In genomic region chr3:197906023-197906849, GRCh38 we compare ENCODE assay signal across 8 cellular contexts. TPM values are rescaled to one million over a fixed set of nuclear protein-coding genes. Genes with fewer than 3 reads are reported as not detected.
DNase-seq lines count a peak whose midpoint lies in the region; ATAC-seq and TF ChIP-seq lines count a peak whose summit lies in the region.

No MANE protein-coding gene starts in this region.

- ATAC-seq in HG02759 (IDR thresholded peaks at IDR 0.05; ENCODE audit: unreplicated experiment), result peak; percentile 92
- ATAC-seq in heart right ventricle, result peak; percentile 90 to 99 (median 97)

- no peaks in the 10 kb centered on the region for H3K27me3 ChIP-seq in adipocyte (replicated peaks; ENCODE audit: control insufficient read depth, insufficient read depth, low read length)
- H3K27me3 ChIP-seq in heart right ventricle, result no peaks in the 10 kb centered on the region

- WGBS in heart right ventricle, 2 donors, result 17 to 18% methylated on average over 17 of the region's 17 CpGs

- DNase-seq in GM13977 (ENCODE audit: low spot score), result peak; percentile 80
- DNase-seq in NCI-H1105 treated with DMSO at 0.1 percent for 48 hours (lab: John Stamatoyannopoulos, UW), result peak; percentile 84
- DNase-seq in T-helper 1 cell, result peak; percentile 41 to 77 (median 66)
- DNase-seq in adipocyte (ENCODE audit: low read depth), result peak; percentile 97
- peak; percentile 85 to 89 for DNase-seq in heart right ventricle
- DNase-seq in retinal pigment epithelial cell (ENCODE audit: low read depth), result peak; percentile 69
- no peak for DNase-seq in cortex of kidney (lab: John Stamatoyannopoulos, UW)

- H3K4me3 ChIP-seq in adipocyte (ENCODE audit: low read length) (peak overlapping the region; percentile 42), heart right ventricle (peak overlapping the region in 1 of 10 donors; percentile 20), retinal pigment epithelial cell (ENCODE audit: low read length) (no peak overlapping the region)

- no peaks in the 10 kb centered on the region for H3K9me3 ChIP-seq in adipocyte (ENCODE audit: control insufficient read depth, low read length)
- H3K9me3 ChIP-seq in heart right ventricle, result peaks cover 0 to 8% (median 0%) of the 10 kb centered on the region in 11 donors

- no peak overlapping the region for H3K9ac ChIP-seq in adipocyte (ENCODE audit: low read length)

- no peaks in the 10 kb centered on the region for H3K36me3 ChIP-seq in adipocyte (ENCODE audit: control insufficient read depth, insufficient read depth, low read length, severe bottlenecking)
- no peaks in the 10 kb centered on the region for H3K36me3 ChIP-seq in heart right ventricle

- H3K4me1 ChIP-seq in adipocyte (ENCODE audit: control insufficient read depth, insufficient read depth, low read length) (peaks cover 6% of the 10 kb centered on the region), heart right ventricle (peaks cover 0 to 12% (median 0%) of the 10 kb centered on the region in 9 donors)

- intact Hi-C loops in heart right ventricle (cut with DNase I), result loop anchor here in 8 of 10 donors (2.0 to 5.0 kb wide), 3 partner anchors 36 to 41 kb away; no protein-coding TSS in a partner anchor

- TF ChIP-seq CTCF in GM13977 (IDR thresholded peaks at IDR 0.05; ENCODE audit: extremely low read depth, insufficient read depth, missing control alignments) (peak; percentile 93), heart right ventricle (IDR thresholded peaks at IDR 0.05) (peak; percentile 77 to 96 (median 93)), retinal pigment epithelial cell (conservative IDR thresholded peaks at IDR 0.05; ENCODE audit: low read depth, low read length) (peak; percentile 94)

- in situ Hi-C loops in GM13977 (cut with MboI; ENCODE audit: low pct_unique_long_range_greater_than_20kb, low sequenced_read_pairs, unreplicated experiment), result no loop called here

- no peak overlapping the region for H3K27ac ChIP-seq in heart right ventricle

RNA-seq across cellular contexts. Expression of gene RPL35A, which starts 43.8 kb away (rescaled TPM):
- 100 to 1,000 TPM; 674 to 856 (median 795) TPM for total RNA-seq in heart right ventricle
- 1,000 to 10,000 TPM; 1,199 to 1,493 TPM for polyA plus RNA-seq in heart right ventricle

RNA-seq across cellular contexts. Expression of gene LMLN, which starts 53.8 kb away (rescaled TPM):
- total RNA-seq in heart right ventricle, result 10 to 100 TPM in 7 of 10 donors, 1 to 10 TPM in 3; 8.7 to 15.2 (median 11.0) TPM
- polyA plus RNA-seq in heart right ventricle, result 1 to 10 TPM; 2.0 to 3.1 TPM
